Comparison of ENCODE assay signal across 8 cellular contexts in the genomic region with DNA sequence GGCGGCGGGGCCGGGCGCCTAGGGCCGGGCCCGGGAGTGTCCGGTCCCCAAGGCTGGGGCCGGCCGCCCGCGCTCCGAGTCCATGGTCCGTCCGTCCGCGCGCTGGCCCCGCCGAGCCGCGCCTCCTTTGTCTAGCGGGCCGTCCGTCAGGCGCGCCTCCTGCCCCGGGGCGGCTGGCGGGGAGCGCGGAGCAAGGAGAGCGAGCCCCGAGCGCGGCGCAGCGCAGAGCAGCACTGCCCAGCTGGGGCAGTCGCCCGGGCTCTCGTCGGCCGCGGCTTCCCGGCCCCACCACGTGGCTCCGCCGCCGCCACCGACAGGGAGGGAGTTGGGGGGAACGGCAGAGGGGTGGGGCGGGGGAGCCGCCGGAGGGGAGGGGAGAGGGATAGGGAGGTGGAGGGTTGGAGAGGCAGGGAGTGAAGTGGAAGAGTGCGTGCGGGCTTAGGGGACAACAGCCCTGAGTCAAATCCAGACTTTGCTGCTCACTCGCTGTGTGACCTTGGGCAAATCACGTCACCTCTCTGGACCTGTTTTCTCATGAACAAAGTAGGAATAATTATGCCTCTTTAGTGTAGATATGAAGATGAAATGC. TPM values are rescaled to one million over a fixed set of nuclear protein-coding genes. Genes with fewer than 3 reads are reported as not detected.
DNase-seq lines count a peak whose midpoint lies in the region; ATAC-seq and TF ChIP-seq lines count a peak whose summit lies in the region.

A gene (minus strand): TSS at position 235 of the 589 bp plus-strand sequence. CDS start 340 bp downstream, outside the sequence.

- ATAC-seq in GM21786 (IDR thresholded peaks at IDR 0.05; ENCODE audit: unreplicated experiment), result no peak

- H3K4me1 Mint-ChIP-seq in glutamatergic neuron (ENCODE audit: low read depth, unreplicated experiment), result peaks cover 39% of the 10 kb centered on the region

- no peak within 1 kb of the TSS for H3K27ac ChIP-seq in MM.1S (ENCODE audit: low read length)

- no peaks in the 10 kb centered on the region for H4K20me1 ChIP-seq in MM.1S (ENCODE audit: insufficient read depth, low read length)

- H3F3A ChIP-seq in MM.1S (ENCODE audit: insufficient read depth, low read length), result no peaks in the 10 kb centered on the region

- H3K9me3 Mint-ChIP-seq in glutamatergic neuron (ENCODE audit: unreplicated experiment), result peaks cover 24% of the 10 kb centered on the region

- H3K9me3 ChIP-seq in MM.1S (replicated peaks; ENCODE audit: insufficient read depth, low read length), result no peaks in the 10 kb centered on the region

- H3K27ac Mint-ChIP-seq in glutamatergic neuron (ENCODE audit: unreplicated experiment), result peak within 1 kb of the TSS; percentile 98

- H3K36me3 ChIP-seq in MM.1S (replicated peaks; ENCODE audit: insufficient read depth, low read length), result no peaks in the 10 kb centered on the region

- H3K4me3 ChIP-seq in WI38 (ENCODE audit: low read depth, low read length) (0 out of 2 replicates have a peak within 1 kb of the TSS, but pooled peaks have one; percentile 10), MM.1S (ENCODE audit: low read length) (no peak within 1 kb of the TSS)

- H3K4me3 Mint-ChIP-seq in glutamatergic neuron (ENCODE audit: unreplicated experiment), result peak within 1 kb of the TSS; percentile 96

- DNase-seq in stimulated activated CD4-positive, alpha-beta T cell treated with anti-CD3 and anti-CD28 coated beads, Interleukin-15, amount 100 ng/mL, for 24 hours, result peak; percentile 5
- DNase-seq in stimulated activated CD4-positive, alpha-beta T cell treated with anti-CD3 and anti-CD28 coated beads, Interleukin-4, amount 100 ng/mL, for 1 hour, result no peak
- DNase-seq in glutamatergic neuron (peak; percentile 80), retina (peak; percentile 64), GM10266 (ENCODE audit: extremely low spot score) (no peak), MM.1S (no peak)

- H3K79me2 ChIP-seq in MM.1S (ENCODE audit: low read length), result no peaks in the 10 kb centered on the region

- H3K9me2 ChIP-seq in MM.1S (replicated peaks; ENCODE audit: insufficient read depth, low read length), result no peaks in the 10 kb centered on the region

- H2AFZ ChIP-seq in MM.1S (ENCODE audit: low read length), result no peak within 1 kb of the TSS

- no peak within 1 kb of the TSS for H3K9ac ChIP-seq in MM.1S (ENCODE audit: low read length)

- H3K4me2 ChIP-seq in MM.1S (ENCODE audit: low read depth, low read length), result no peak within 1 kb of the TSS

- peaks cover 18% of the 10 kb centered on the region for H3K27me3 Mint-ChIP-seq in glutamatergic neuron (ENCODE audit: unreplicated experiment)

- H3K36me3 Mint-ChIP-seq in glutamatergic neuron (ENCODE audit: unreplicated experiment), result no peaks in the 10 kb centered on the region

- no peak for TF ChIP-seq CTCF in WI38 (IDR thresholded peaks at IDR 0.05; ENCODE audit: low read depth, low read length)
- TF ChIP-seq CTCF in glutamatergic neuron (IDR thresholded peaks at IDR 0.05; ENCODE audit: partially characterized antibody, unreplicated experiment), result no peak
- TF ChIP-seq CTCF in GM10266 (IDR thresholded peaks at IDR 0.05; ENCODE audit: control insufficient read depth, insufficient read depth, low read depth, missing control alignments), result no peak
- no peak for TF ChIP-seq CTCF in MM.1S (IDR thresholded peaks at IDR 0.05; ENCODE audit: low read length)

- peaks cover 38% of the 10 kb centered on the region for H3K27me3 ChIP-seq in MM.1S (replicated peaks; ENCODE audit: insufficient read depth, low read length)

- no peaks in the 10 kb centered on the region for H3K4me1 ChIP-seq in MM.1S (ENCODE audit: low read length)

RNA-seq across cellular contexts. Expression of the gene that starts here (rescaled TPM):
- total RNA-seq in glutamatergic neuron (ENCODE audit: unreplicated experiment), result 263 TPM

Comparison
In these comparisons a context has a peak if more than half of its experiments do, and no peak if none do; other contexts are left out.
1. DNase-seq: peak in stimulated activated CD4-positive, alpha-beta T cell treated with anti-CD3 and anti-CD28 coated beads, Interleukin-15, amount 100 ng/mL, for 24 hours (single experiment), glutamatergic neuron (single experiment) and retina (single experiment); none in stimulated activated CD4-positive, alpha-beta T cell treated with anti-CD3 and anti-CD28 coated beads, Interleukin-4, amount 100 ng/mL, for 1 hour (single experiment), GM10266 (single experiment) and MM.1S (single experiment).